10 cellular contexts compared by ENCODE assay signal in genomic region chr4:165177725-165178666, GRCh38. TPM values are rescaled to one million over a fixed set of nuclear protein-coding genes. Genes with fewer than 3 reads are reported as not detected.
A peak's percentile ranks its signal among the peaks of the same experiment; 100 is the strongest.
DNase-seq lines count a peak whose midpoint lies in the region; ATAC-seq and TF ChIP-seq lines count a peak whose summit lies in the region.
"Had no signal": no experiment of that assay in that cellular context is flagged by ENCODE, and none has a peak within 500 bp of the region (broad histone marks: within the 10 kb centered on the region; RNA-seq: fewer than 3 reads in every experiment).

No MANE protein-coding gene starts in this region.

- dilution Hi-C loops in mammary epithelial cell (cut with HindIII; ENCODE audit: low sequenced_read_pairs) = no loop called here

- CTCF ChIA-PET in mammary epithelial cell (lab: Charles Lee; ENCODE audit: low non-redundant PET) = no interaction called here
- CTCF ChIA-PET in activated CD4-positive, alpha-beta memory T cell treated with anti-CD3 and anti-CD28 coated beads for 36 hours (lab: Charles Lee) = no interaction called here

- TF ChIP-seq POLR2A in breast epithelium (IDR thresholded peaks at IDR 0.05) = no peak

- H3K4me1 ChIP-seq in mammary epithelial cell (ENCODE audit: insufficient read depth, low read length) (no peaks in the 10 kb centered on the region), breast epithelium (no peaks in the 10 kb centered on the region)

- H3K36me3 ChIP-seq in mammary epithelial cell (ENCODE audit: insufficient read depth, low read length) = no peaks in the 10 kb centered on the region
- no peaks in the 10 kb centered on the region for H3K36me3 ChIP-seq in breast epithelium

- peaks cover 1% of the 10 kb centered on the region for H3K27me3 Mint-ChIP-seq in activated CD4-positive, alpha-beta memory T cell treated with anti-CD3 and anti-CD28 coated beads for 36 hours

- no peaks in the 10 kb centered on the region for H3K4me1 Mint-ChIP-seq in activated CD4-positive, alpha-beta memory T cell treated with anti-CD3 and anti-CD28 coated beads for 36 hours (ENCODE audit: low read depth)

- in situ Hi-C loops in mammary epithelial cell (cut with MboI; ENCODE audit: low sequenced_read_pairs in 2 of 2) = no loop called here

- H3K4me3 ChIP-seq in mammary epithelial cell (replicated peaks in 1 of 3; ENCODE audit: insufficient read depth in 1 of 3, low read depth in 2 of 3, low read length in 3 of 3) (no peak overlapping the region), breast epithelium (no peak overlapping the region)

- no peaks in the 10 kb centered on the region for H3K79me2 ChIP-seq in mammary epithelial cell (ENCODE audit: insufficient read depth, low read length)

- DNase-seq in mammary epithelial cell (peak; percentile 19), breast epithelium (ENCODE audit: low spot score in 2 of 2) (no peak), stromal cell of bone marrow (ENCODE audit: low read depth) (peak; percentile 2), sciatic nerve (ENCODE audit: low spot score) (no peak), substantia nigra (lab: John Stamatoyannopoulos, UW) (no peak)
- no peak for DNase-seq in activated CD4-positive, alpha-beta memory T cell treated with anti-CD3 and anti-CD28 coated beads for 36 hours
- DNase-seq: effector memory CD4-positive, alpha-beta T cell; T-helper 1 cell had no signal

- ATAC-seq in HG02571 (IDR thresholded peaks at IDR 0.05; ENCODE audit: unreplicated experiment) = peak; percentile 75
- ATAC-seq in HG03521 (IDR thresholded peaks at IDR 0.05; ENCODE audit: unreplicated experiment) = peak; percentile 60
- ATAC-seq in sciatic nerve = no peak

- intact Hi-C loops in mammary epithelial cell (cut with micrococcal nuclease) = no loop called here
- intact Hi-C loops in breast epithelium (cut with DNase I; ENCODE audit: low total_unique reads) = no loop called here
- intact Hi-C loops in sciatic nerve (cut with DNase I) = no loop called here
- intact Hi-C loops in activated CD4-positive, alpha-beta memory T cell treated with anti-CD3 and anti-CD28 coated beads for 36 hours (cut with micrococcal nuclease) = no loop called here

- H3K27me3 ChIP-seq in mammary epithelial cell (ENCODE audit: insufficient read depth, low read length) (no peaks in the 10 kb centered on the region), breast epithelium (no peaks in the 10 kb centered on the region)

- H3K9ac ChIP-seq in mammary epithelial cell (ENCODE audit: insufficient read depth, low read length) = no peak overlapping the region

- no peak for TF ChIP-seq CTCF in mammary epithelial cell (conservative IDR thresholded peaks at IDR 0.05 in 1 of 2, IDR thresholded peaks at IDR 0.05 in 1 of 2; ENCODE audit: extremely low read depth in 1 of 2, insufficient read depth in 1 of 2, low read depth in 1 of 2, low read length in 2 of 2)
- no peak for TF ChIP-seq CTCF in breast epithelium (IDR thresholded peaks at IDR 0.05)

- H3K4me3 Mint-ChIP-seq in activated CD4-positive, alpha-beta memory T cell treated with anti-CD3 and anti-CD28 coated beads for 36 hours = no peak overlapping the region

- no peak overlapping the region for H2AFZ ChIP-seq in mammary epithelial cell (ENCODE audit: low read depth, low read length)

- H3K27ac ChIP-seq in mammary epithelial cell (ENCODE audit: insufficient read depth, low read depth, low read length) (no peak overlapping the region), breast epithelium (no peak overlapping the region), substantia nigra (ENCODE audit: low read depth, low read length, poor library complexity, severe bottlenecking) (no peak overlapping the region)

- no peaks in the 10 kb centered on the region for H3K36me3 Mint-ChIP-seq in activated CD4-positive, alpha-beta memory T cell treated with anti-CD3 and anti-CD28 coated beads for 36 hours

- H3K9me3 ChIP-seq in mammary epithelial cell (replicated peaks; ENCODE audit: insufficient read depth, low read length) (no peaks in the 10 kb centered on the region), breast epithelium (peaks cover 0 to 7% of the 10 kb centered on the region in 2 donors)

- 42% methylated on average over 3 of the region's 3 CpGs for WGBS in mammary epithelial cell (ENCODE audit: low coverage, missing lambda C conversion rate)

- BruUV-seq in mammary epithelial cell (replicated peaks; lab: Mats Ljungman, UMichigan) = no TSS peak

- H3K9me3 Mint-ChIP-seq in activated CD4-positive, alpha-beta memory T cell treated with anti-CD3 and anti-CD28 coated beads for 36 hours = no peaks in the 10 kb centered on the region

- POLR2A ChIA-PET in activated CD4-positive, alpha-beta memory T cell treated with anti-CD3 and anti-CD28 coated beads for 36 hours (lab: Charles Lee) = no interaction called here

- H4K20me1 ChIP-seq in mammary epithelial cell (ENCODE audit: insufficient read depth, low read length) = no peaks in the 10 kb centered on the region

- H3K27ac Mint-ChIP-seq in activated CD4-positive, alpha-beta memory T cell treated with anti-CD3 and anti-CD28 coated beads for 36 hours = no peak overlapping the region

- H3K4me2 ChIP-seq in mammary epithelial cell (ENCODE audit: insufficient read depth, low read depth, low read length) = no peak overlapping the region

RNA-seq across cellular contexts. Expression of gene KLHL2, which starts 29.4 kb away (rescaled TPM):
- total RNA-seq in mammary epithelial cell = 10 to 100 TPM; 23.7 to 24.2 TPM
- 13.4 TPM for polyA plus RNA-seq in mammary epithelial cell
- polyA minus RNA-seq in mammary epithelial cell = 56.3 TPM
- 10 to 100 TPM; 20.2 to 60.4 (median 38.0) TPM for total RNA-seq in breast epithelium
- total RNA-seq in sciatic nerve = 30.8 TPM
- 10 to 100 TPM; 25.0 to 26.0 TPM for total RNA-seq in activated CD4-positive, alpha-beta memory T cell treated with anti-CD3 and anti-CD28 coated beads for 36 hours

Comparison
In these comparisons a context has a peak if more than half of its experiments do, and no peak if none do; other contexts are left out.
1. DNase-seq: peak in mammary epithelial cell (single experiment) and stromal cell of bone marrow (single experiment); none in breast epithelium (0 of 2), sciatic nerve (single experiment), substantia nigra (0 of 49) and activated CD4-positive, alpha-beta memory T cell treated with anti-CD3 and anti-CD28 coated beads for 36 hours (single experiment).